Comparison of ENCODE assay signal across 8 cellular contexts in genomic region chr9:2837915-2838314, GRCh38. TPM values are rescaled to one million over a fixed set of nuclear protein-coding genes. Genes with fewer than 3 reads are reported as not detected.
A peak's percentile ranks its signal among the peaks of the same experiment; 100 is the strongest.
DNase-seq lines count a peak whose midpoint lies in the region; ATAC-seq, FAIRE-seq and TF ChIP-seq lines count a peak whose summit lies in the region.

No MANE protein-coding gene starts in this region.

- TF ChIP-seq EP300 in SK-N-SH (IDR thresholded peaks at IDR 0.05; ENCODE audit: borderline replicate concordance in 1 of 2, low read depth in 1 of 2, low read length in 1 of 2), result no peak

- no peak overlapping the region for H2AFZ ChIP-seq in SK-N-SH (ENCODE audit: low read depth)

- H3K36me3 ChIP-seq in HEK293 (ENCODE audit: control insufficient read depth in 2 of 2, insufficient read depth in 1 of 2, low read length in 2 of 2) (peaks cover 31 to 42% of the 10 kb centered on the region in 2 experiments), SK-N-SH (replicated peaks in 1 of 2; ENCODE audit: control insufficient read depth in 1 of 2, insufficient read depth in 2 of 2, low read length in 1 of 2) (peaks cover 53 to 60% of the 10 kb centered on the region in 2 experiments), small intestine (ENCODE audit: control insufficient read depth in 2 of 2, insufficient read depth in 2 of 2, low read length in 2 of 2) (peaks cover 2 to 8% of the 10 kb centered on the region in 2 donors), WERI-Rb-1 (peaks cover 39% of the 10 kb centered on the region)

- H3K4me1 ChIP-seq in HEK293 (ENCODE audit: control insufficient read depth, insufficient read depth, low read length) (peaks cover 4% of the 10 kb centered on the region; the same call in 1 of the 2 replicates), SK-N-SH (ENCODE audit: control insufficient read depth in 1 of 2, insufficient read depth in 2 of 2, low read depth in 1 of 2, low read length in 1 of 2) (peaks cover 13 to 23% of the 10 kb centered on the region in 2 experiments; a peak in 3 of 4 replicates), small intestine (ENCODE audit: control insufficient read depth in 2 of 2, insufficient read depth in 1 of 2, low read depth in 1 of 2, low read length in 1 of 2) (peaks cover 2 to 9% of the 10 kb centered on the region in 2 donors)

- no peak overlapping the region for H3K4me2 ChIP-seq in SK-N-SH

- H3F3A ChIP-seq in SK-N-SH (replicated peaks; ENCODE audit: insufficient read depth), result no peaks in the 10 kb centered on the region

- 49% methylated on average over 1 of the region's 1 CpG for WGBS in SK-N-SH (ENCODE audit: low lambda C conversion rate)
- WGBS in small intestine, 3 donors, result 5 to 20% (median 13%) methylated on average over 1 of the region's 1 CpG

- H3K27me3 ChIP-seq in SK-N-SH (ENCODE audit: insufficient read depth), result no peaks in the 10 kb centered on the region
- H3K27me3 ChIP-seq in small intestine (ENCODE audit: control insufficient read depth in 2 of 2, insufficient read depth in 2 of 2, low read length in 2 of 2), result no peaks in the 10 kb centered on the region
- H3K27me3 ChIP-seq in WERI-Rb-1 (ENCODE audit: insufficient read depth, low read depth, severe bottlenecking), result no peaks in the 10 kb centered on the region

- no peak overlapping the region for H3K27ac ChIP-seq in HEK293 (ENCODE audit: extremely low read depth, low read depth, low read length)
- no peak overlapping the region for H3K27ac ChIP-seq in SK-N-SH (ENCODE audit: low read depth in 2 of 2, low read length in 1 of 2)
- H3K27ac ChIP-seq in small intestine (ENCODE audit: low read depth in 1 of 2, low read length in 1 of 2), result no peak overlapping the region
- H3K27ac ChIP-seq in WERI-Rb-1, result no peak overlapping the region

- TF ChIP-seq RAD21 in SK-N-SH (IDR thresholded peaks at IDR 0.05; ENCODE audit: low read length), result peak; percentile 58

- H3K9me3 ChIP-seq in HEK293 (ENCODE audit: control insufficient read depth, insufficient read depth, low read depth, low read length) (no peaks in the 10 kb centered on the region), SK-N-SH (no peaks in the 10 kb centered on the region), small intestine (ENCODE audit: control insufficient read depth, low read depth) (no peaks in the 10 kb centered on the region), WERI-Rb-1 (ENCODE audit: severe bottlenecking) (no peaks in the 10 kb centered on the region)

- POLR2A ChIA-PET in HEK293 (lab: Yijun Ruan, JAX), result no interaction called here
- POLR2A ChIA-PET in SK-N-SH (lab: Yijun Ruan, JAX), result no interaction called here

- H4K20me1 ChIP-seq in SK-N-SH (ENCODE audit: insufficient read depth), result peaks cover 60% of the 10 kb centered on the region

- FAIRE-seq in small intestine (lab: Jason Lieb, UNC) (no peak), GM12892 (lab: Jason Lieb, UNC) (no peak), GM12891 (lab: Jason Lieb, UNC) (no peak)

- ATAC-seq in GM19467 (IDR thresholded peaks at IDR 0.05; ENCODE audit: unreplicated experiment), result no peak

- TF ChIP-seq CTCF in HEK293 (tag by site-specific recombination; IDR thresholded peaks at IDR 0.05), result no peak
- TF ChIP-seq CTCF in SK-N-SH (IDR thresholded peaks at IDR 0.05), result peak; percentile 58
- TF ChIP-seq CTCF in WERI-Rb-1 (IDR thresholded peaks at IDR 0.05; ENCODE audit: low read depth, low read length), result no peak

- CTCF ChIA-PET in HEK293 (lab: Yijun Ruan, JAX) (interaction anchor here (0.6 to 1.0 kb wide), 6 partner anchors 26 to 713 kb away, joined by 3 to 7 read pairs (median 3); no protein-coding TSS in a partner anchor), SK-N-SH (lab: Yijun Ruan, JAX) (interaction anchor here (0.7 to 1.4 kb wide), 4 partner anchors 13 to 171 kb away, joined by 3 to 4 read pairs (median 4); no protein-coding TSS in a partner anchor)

- TF ChIP-seq POLR2A in GM12892 (IDR thresholded peaks at IDR 0.05; ENCODE audit: low read depth, low read length), result no peak
- TF ChIP-seq POLR2A in GM12891 (IDR thresholded peaks at IDR 0.05; ENCODE audit: low read depth, low read length), result no peak

- H3K4me3 ChIP-seq in HEK293 (ENCODE audit: low read depth, low read length) (no peak overlapping the region), SK-N-SH (ENCODE audit: low read depth in 2 of 2, low read length in 1 of 2) (no peak overlapping the region), small intestine (ENCODE audit: low read depth in 1 of 2, low read length in 2 of 2) (no peak overlapping the region), WERI-Rb-1 (ENCODE audit: low read depth, low read length) (no peak overlapping the region)

- H3K79me2 ChIP-seq in SK-N-SH (ENCODE audit: insufficient read depth), result peaks cover 93% of the 10 kb centered on the region

- H3K9ac ChIP-seq in SK-N-SH, result no peak overlapping the region

- DNase-seq in SK-N-SH, result peak; percentile 12
- DNase-seq in foreskin melanocyte, result peak; percentile 19
- peak; percentile 20 for DNase-seq in small intestine
- no peak for DNase-seq in WERI-Rb-1
- no peak for DNase-seq in GM12892 (ENCODE audit: insufficient read length)
- no peak for DNase-seq in GM12891 (ENCODE audit: insufficient read length, low spot score)

- H3K9me2 ChIP-seq in SK-N-SH, result no peaks in the 10 kb centered on the region

TF ChIP-seq in HEK293, 187 proteins besides CTCF, POLR2A, EP300 and RAD21 (continues in another document):
- TF ChIP-seq ZNF660 (tag by site-specific recombination; IDR thresholded peaks at IDR 0.05), result no peak
- TF ChIP-seq ZSCAN23 (tag by site-specific recombination; IDR thresholded peaks at IDR 0.05), result no peak

TF ChIP-seq in SK-N-SH, 30 proteins besides CTCF, POLR2A, EP300 and RAD21:
- TF ChIP-seq ZBTB33 (IDR thresholded peaks at IDR 0.05; ENCODE audit: borderline replicate concordance, low read depth) (no peak), SMC3 (IDR thresholded peaks at IDR 0.05; ENCODE audit: low read depth, low read length) (peak; percentile 13; the same call in 1 of the 2 replicates)

TF ChIP-seq in GM12891, 5 proteins besides CTCF, POLR2A, EP300 and RAD21:
- TF ChIP-seq SPI1 (IDR thresholded peaks at IDR 0.05; ENCODE audit: low read depth, low read length), result no peak
- no peak for TF ChIP-seq POLR2AphosphoS5 (IDR thresholded peaks at IDR 0.05; ENCODE audit: low read depth, low read length)
- TF ChIP-seq PAX5 (IDR thresholded peaks at IDR 0.05; ENCODE audit: insufficient read depth, low read length, severe bottlenecking), result no peak
- no peak for TF ChIP-seq POU2F2 (IDR thresholded peaks at IDR 0.05; ENCODE audit: low read depth, low read length)
- TF ChIP-seq TAF1 (IDR thresholded peaks at IDR 0.05; ENCODE audit: low read depth, low read length), result no peak

RNA-seq across cellular contexts. Expression of gene PUM3, which starts 6.0 kb away (rescaled TPM):
- 33.0 and 40.8 TPM in 2 replicates for polyA plus RNA-seq in SK-N-SH (2012; rRNA removed)
- polyA plus RNA-seq in SK-N-SH (2012; cell fraction: cytosol; rRNA removed), result 37.8 and 45.1 TPM in 2 replicates
- 57.6 and 70.3 TPM in 2 replicates for polyA plus RNA-seq in SK-N-SH (2012; cell fraction: nucleus; rRNA removed)
- 10 to 100 TPM in 2 of 3 donors, 1 to 10 TPM in 1; 9.5 to 30.5 (median 15.2) TPM for polyA plus RNA-seq in small intestine
- 46.1 TPM for polyA plus RNA-seq in GM12892 (2012; ENCODE audit: missing spikeins)
- 33.9 TPM for polyA plus RNA-seq in GM12891 (2012; ENCODE audit: low read depth, missing spikeins)

Comparison
In these comparisons a context has a peak if more than half of its experiments do, and no peak if none do; other contexts are left out.
1. DNase-seq: peak in SK-N-SH (single experiment), foreskin melanocyte (single experiment) and small intestine (single experiment); none in WERI-Rb-1 (single experiment), GM12892 (single experiment) and GM12891 (single experiment).
2. Of the 4 proteins assayed by ChIP-seq in both HEK293 and SK-N-SH: peak only in HEK293: none; only in SK-N-SH: CTCF; in both: none; in neither: 3.